18 cellular contexts compared by ENCODE assay signal in genomic region chr22:21626073-21626734, GRCh38. TPM values are rescaled to one million over a fixed set of nuclear protein-coding genes. Genes with fewer than 3 reads are reported as not detected.
DNase-seq lines count a peak whose midpoint lies in the region; ATAC-seq and TF ChIP-seq lines count a peak whose summit lies in the region.
"Had no signal": no experiment of that assay in that cellular context is flagged by ENCODE, and none has a peak within 500 bp of the region (broad histone marks: within the 10 kb centered on the region; RNA-seq: fewer than 3 reads in every experiment).

No MANE protein-coding gene starts in this region.

- peaks cover 5% of the 10 kb centered on the region for H3K36me3 ChIP-seq in neutrophil
- H3K36me3 ChIP-seq: gastrocnemius medialis had no signal

- POLR2A ChIA-PET in activated naive CD8-positive, alpha-beta T cell treated with anti-CD3 and anti-CD28 coated beads, Interleukin-2, amount 10 ng/mL, durations not matched to agents 7 days and 5 days (lab: Charles Lee), result interaction anchor here (0.6 to 1.8 kb wide), 4 partner anchors 17 to 58 kb away, joined by 3 to 5 read pairs (median 3); no protein-coding TSS in a partner anchor

- H3K9me3 ChIP-seq in neutrophil, result no peaks in the 10 kb centered on the region
- H3K9me3 ChIP-seq: gastrocnemius medialis, vagina had no signal

- peak overlapping the region; percentile 58 for H3K27ac Mint-ChIP-seq in activated CD4-positive, alpha-beta T cell treated with anti-CD3 and anti-CD28 coated beads, Interleukin-2, amount 10 ng/mL, durations not matched to agents 24 days and 14 days
- peak overlapping the region; percentile 31 for H3K27ac Mint-ChIP-seq in activated naive CD8-positive, alpha-beta T cell treated with anti-CD3 and anti-CD28 coated beads, Interleukin-2, amount 10 ng/mL, durations not matched to agents 7 days and 5 days

- peaks cover 39% of the 10 kb centered on the region for H3K4me1 Mint-ChIP-seq in activated CD4-positive, alpha-beta T cell treated with anti-CD3 and anti-CD28 coated beads, Interleukin-2, amount 10 ng/mL, durations not matched to agents 24 days and 14 days
- H3K4me1 Mint-ChIP-seq in activated naive CD8-positive, alpha-beta T cell treated with anti-CD3 and anti-CD28 coated beads, Interleukin-2, amount 10 ng/mL, durations not matched to agents 7 days and 5 days, result peaks cover 23% of the 10 kb centered on the region

- no peak for TF ChIP-seq POLR2A in NB4 (IDR thresholded peaks at IDR 0.05; ENCODE audit: extremely low read depth, insufficient read length)

- no peaks in the 10 kb centered on the region for H3K27me3 ChIP-seq in neutrophil
- H3K27me3 ChIP-seq: gastrocnemius medialis, vagina had no signal

- H3K27me3 Mint-ChIP-seq in activated CD4-positive, alpha-beta T cell treated with anti-CD3 and anti-CD28 coated beads, Interleukin-2, amount 10 ng/mL, durations not matched to agents 24 days and 14 days, result no peaks in the 10 kb centered on the region
- no peaks in the 10 kb centered on the region for H3K27me3 Mint-ChIP-seq in activated naive CD8-positive, alpha-beta T cell treated with anti-CD3 and anti-CD28 coated beads, Interleukin-2, amount 10 ng/mL, durations not matched to agents 7 days and 5 days

- DNase-seq in activated CD4-positive, alpha-beta T cell treated with anti-CD3 and anti-CD28 coated beads, Interleukin-2, amount 10 ng/mL, durations not matched to agents 24 days and 14 days, result no peak
- DNase-seq in activated CD4-positive, alpha-beta T cell treated with anti-CD3 and anti-CD28 coated beads for 48 hours, result no peak
- DNase-seq in NB4 (ENCODE audit: low read depth) (peak; percentile 18), DMS 273 treated with DMSO at 0.1 percent for 48 hours (lab: John Stamatoyannopoulos, UW) (no peak), NCI-H510A (lab: John Stamatoyannopoulos, UW) (no peak)
- DNase-seq in activated naive CD8-positive, alpha-beta T cell treated with anti-CD3 and anti-CD28 coated beads, Interleukin-2, amount 10 ng/mL, durations not matched to agents 7 days and 5 days, result no peak
- DNase-seq in activated CD8-positive, alpha-beta memory T cell treated with anti-CD3 and anti-CD28 coated beads, Interleukin-2, amount 50 U/mL, for 48 hours, result no peak
- DNase-seq: activated CD8-positive, alpha-beta memory T cell treated with anti-CD3 and anti-CD28 coated beads for 24 hours; DMS153; gastrocnemius medialis; NCI-H2029; NCI-H526; stimulated activated naive CD4-positive, alpha-beta T cell; T1000 had no signal

- H3K4me1 ChIP-seq in neutrophil (ENCODE audit: control insufficient read depth in 1 of 2, insufficient read depth in 1 of 2, low read depth in 1 of 2, low read length in 1 of 2), result peaks cover 44 to 47% of the 10 kb centered on the region in 2 experiments

- H3K4me3 ChIP-seq in NB4 (ENCODE audit: low read depth, low read length) (no peak overlapping the region), neutrophil (ENCODE audit: low read depth in 1 of 2, low read length in 1 of 2) (no peak overlapping the region)
- H3K4me3 ChIP-seq: gastrocnemius medialis, vagina had no signal

- intact Hi-C loops in activated CD4-positive, alpha-beta T cell treated with anti-CD3 and anti-CD28 coated beads, Interleukin-2, amount 10 ng/mL, durations not matched to agents 24 days and 14 days (cut with micrococcal nuclease), result loop anchor here (5.0 kb wide), 1 partner anchor 39 kb away; no protein-coding TSS in a partner anchor

- peak overlapping the region; percentile 27 for H3K27ac ChIP-seq in neutrophil
- H3K27ac ChIP-seq: gastrocnemius medialis, vagina had no signal

- peak overlapping the region; percentile 7 for H3K4me3 Mint-ChIP-seq in activated CD4-positive, alpha-beta T cell treated with anti-CD3 and anti-CD28 coated beads, Interleukin-2, amount 10 ng/mL, durations not matched to agents 24 days and 14 days
- no peak overlapping the region for H3K4me3 Mint-ChIP-seq in activated naive CD8-positive, alpha-beta T cell treated with anti-CD3 and anti-CD28 coated beads, Interleukin-2, amount 10 ng/mL, durations not matched to agents 7 days and 5 days

- no peaks in the 10 kb centered on the region for H3K9me3 Mint-ChIP-seq in activated CD4-positive, alpha-beta T cell treated with anti-CD3 and anti-CD28 coated beads, Interleukin-2, amount 10 ng/mL, durations not matched to agents 24 days and 14 days
- H3K9me3 Mint-ChIP-seq in activated naive CD8-positive, alpha-beta T cell treated with anti-CD3 and anti-CD28 coated beads, Interleukin-2, amount 10 ng/mL, durations not matched to agents 7 days and 5 days, result no peaks in the 10 kb centered on the region

- TF ChIP-seq CTCF in NB4 (IDR thresholded peaks at IDR 0.05; ENCODE audit: low read depth, low read length) (no peak), neutrophil (IDR thresholded peaks at IDR 0.05) (no peak)

- peaks cover 42% of the 10 kb centered on the region for H3K36me3 Mint-ChIP-seq in activated CD4-positive, alpha-beta T cell treated with anti-CD3 and anti-CD28 coated beads, Interleukin-2, amount 10 ng/mL, durations not matched to agents 24 days and 14 days (ENCODE audit: low read depth)
- H3K36me3 Mint-ChIP-seq in activated naive CD8-positive, alpha-beta T cell treated with anti-CD3 and anti-CD28 coated beads, Interleukin-2, amount 10 ng/mL, durations not matched to agents 7 days and 5 days, result peaks cover 23% of the 10 kb centered on the region

- ATAC-seq in activated naive CD8-positive, alpha-beta T cell treated with anti-CD3 and anti-CD28 coated beads, Interleukin-2, amount 10 ng/mL, durations not matched to agents 7 days and 5 days (ENCODE audit: low read depth), result no peak
- ATAC-seq: gastrocnemius medialis had no signal

RNA-seq across cellular contexts. Expression of gene YDJC, which starts 3.6 kb away (rescaled TPM):
- total RNA-seq in activated CD4-positive, alpha-beta T cell treated with anti-CD3 and anti-CD28 coated beads, Interleukin-2, amount 10 ng/mL, durations not matched to agents 24 days and 14 days, result 54.2 and 56.1 TPM in 2 replicates
- 10 to 100 TPM; 45.3 to 46.7 TPM for total RNA-seq in activated naive CD8-positive, alpha-beta T cell treated with anti-CD3 and anti-CD28 coated beads, Interleukin-2, amount 10 ng/mL, durations not matched to agents 7 days and 5 days

RNA-seq across cellular contexts. Expression of gene CCDC116, which starts 6.4 kb away (rescaled TPM):
- 0.40 and 0.51 TPM in 2 replicates for total RNA-seq in activated CD4-positive, alpha-beta T cell treated with anti-CD3 and anti-CD28 coated beads, Interleukin-2, amount 10 ng/mL, durations not matched to agents 24 days and 14 days
- total RNA-seq in activated naive CD8-positive, alpha-beta T cell treated with anti-CD3 and anti-CD28 coated beads, Interleukin-2, amount 10 ng/mL, durations not matched to agents 7 days and 5 days, result under 1 TPM; 0.50 to 0.79 TPM
- total RNA-seq: lung microvascular endothelial cell, skeletal muscle tissue, vagina had no signal

RNA-seq across cellular contexts. Expression of gene SDF2L1, which starts 15.9 kb away (rescaled TPM):
- total RNA-seq in activated CD4-positive, alpha-beta T cell treated with anti-CD3 and anti-CD28 coated beads, Interleukin-2, amount 10 ng/mL, durations not matched to agents 24 days and 14 days, result 94.3 and 103 TPM in 2 replicates
- total RNA-seq in activated naive CD8-positive, alpha-beta T cell treated with anti-CD3 and anti-CD28 coated beads, Interleukin-2, amount 10 ng/mL, durations not matched to agents 7 days and 5 days, result 10 to 100 TPM; 36.0 to 39.7 TPM

RNA-seq across cellular contexts. Expression of gene PPIL2, which starts 39.6 kb away (rescaled TPM):
- 53.1 and 55.9 TPM in 2 replicates for total RNA-seq in activated CD4-positive, alpha-beta T cell treated with anti-CD3 and anti-CD28 coated beads, Interleukin-2, amount 10 ng/mL, durations not matched to agents 24 days and 14 days
- 10 to 100 TPM; 67.0 to 73.1 TPM for total RNA-seq in activated naive CD8-positive, alpha-beta T cell treated with anti-CD3 and anti-CD28 coated beads, Interleukin-2, amount 10 ng/mL, durations not matched to agents 7 days and 5 days

RNA-seq across cellular contexts. Expression of gene UBE2L3, which starts 58.7 kb away (rescaled TPM):
- 62.1 and 63.3 TPM in 2 replicates for total RNA-seq in activated CD4-positive, alpha-beta T cell treated with anti-CD3 and anti-CD28 coated beads, Interleukin-2, amount 10 ng/mL, durations not matched to agents 24 days and 14 days
- 10 to 100 TPM; 49.3 to 51.5 TPM for total RNA-seq in activated naive CD8-positive, alpha-beta T cell treated with anti-CD3 and anti-CD28 coated beads, Interleukin-2, amount 10 ng/mL, durations not matched to agents 7 days and 5 days
